ENCODE assay signal across 1 cellular context in the genomic region with DNA sequence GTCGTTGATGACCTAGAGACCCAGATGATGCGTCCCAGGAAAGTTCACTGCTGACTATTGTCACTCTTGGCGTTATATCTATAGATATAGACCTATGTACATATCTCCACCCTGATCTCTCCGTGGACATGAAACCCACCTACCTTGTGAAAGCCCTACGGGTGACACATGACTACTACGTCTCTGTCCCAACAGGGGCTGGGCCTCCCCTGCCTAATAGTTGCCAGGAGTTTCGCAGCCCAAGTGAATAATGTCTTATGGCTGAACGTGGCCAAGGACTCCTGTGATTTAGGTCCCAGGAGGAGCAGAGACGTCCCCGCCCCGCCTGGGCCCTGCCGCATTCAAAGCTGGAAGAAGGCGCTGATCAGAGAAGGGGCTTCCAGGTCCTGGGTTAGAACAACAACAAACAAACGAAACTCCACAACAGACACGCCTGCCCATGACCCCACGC.
TF ChIP-seq lines count a peak whose summit lies in the region.

No MANE protein-coding gene starts in this region.

TF ChIP-seq in SK-N-SH, 30 proteins besides CTCF, POLR2A, EP300 and RAD21 (continued from another document):
- TF ChIP-seq, protein P1, sequence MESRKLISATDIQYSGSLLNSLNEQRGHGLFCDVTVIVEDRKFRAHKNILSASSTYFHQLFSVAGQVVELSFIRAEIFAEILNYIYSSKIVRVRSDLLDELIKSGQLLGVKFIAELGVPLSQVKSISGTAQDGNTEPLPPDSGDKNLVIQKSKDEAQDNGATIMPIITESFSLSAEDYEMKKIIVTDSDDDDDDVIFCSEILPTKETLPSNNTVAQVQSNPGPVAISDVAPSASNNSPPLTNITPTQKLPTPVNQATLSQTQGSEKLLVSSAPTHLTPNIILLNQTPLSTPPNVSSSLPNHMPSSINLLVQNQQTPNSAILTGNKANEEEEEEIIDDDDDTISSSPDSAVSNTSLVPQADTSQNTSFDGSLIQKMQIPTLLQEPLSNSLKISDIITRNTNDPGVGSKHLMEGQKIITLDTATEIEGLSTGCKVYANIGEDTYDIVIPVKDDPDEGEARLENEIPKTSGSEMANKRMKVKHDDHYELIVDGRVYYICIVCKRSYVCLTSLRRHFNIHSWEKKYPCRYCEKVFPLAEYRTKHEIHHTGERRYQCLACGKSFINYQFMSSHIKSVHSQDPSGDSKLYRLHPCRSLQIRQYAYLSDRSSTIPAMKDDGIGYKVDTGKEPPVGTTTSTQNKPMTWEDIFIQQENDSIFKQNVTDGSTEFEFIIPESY (IDR thresholded peaks at IDR 0.05; ENCODE audit: borderline replicate concordance, low read depth), result no peak
